24 cellular contexts compared by ENCODE assay signal in the genomic region with DNA sequence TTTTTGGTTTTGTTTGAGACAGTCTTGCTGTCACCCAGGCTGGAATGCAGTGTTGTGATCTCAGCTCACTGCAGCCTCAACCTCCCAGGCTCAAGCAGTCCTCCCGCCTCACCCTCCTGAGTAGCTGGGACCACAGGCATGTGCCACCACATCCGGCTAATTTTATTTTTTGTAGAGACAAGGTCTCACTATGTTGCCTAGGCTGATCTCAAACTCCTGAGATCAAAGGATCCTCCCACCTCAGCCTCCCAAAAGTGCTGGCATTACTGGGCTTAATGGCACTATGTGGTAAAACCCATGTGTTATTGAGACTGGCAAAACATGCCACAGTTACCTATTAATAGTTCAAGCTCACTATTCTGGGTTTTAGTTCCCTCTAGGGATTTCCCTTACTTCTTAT. TPM values are rescaled to one million over a fixed set of nuclear protein-coding genes. Genes with fewer than 3 reads are reported as not detected.
DNase-seq lines count a peak whose midpoint lies in the region; ATAC-seq lines count a peak whose summit lies in the region.
"Had no signal": no experiment of that assay in that cellular context is flagged by ENCODE, and none has a peak within 500 bp of the region (broad histone marks: within the 10 kb centered on the region; RNA-seq: fewer than 3 reads in every experiment).

No MANE protein-coding gene starts in this region.

- no peaks in the 10 kb centered on the region for H3K4me1 Mint-ChIP-seq in dendritic cell treated with granulocyte-macrophage colony-stimulating factor and Interleukin-4, amounts not matched to agents 40 ng/mL and 50 ng/mL, for 4 days (ENCODE audit: low read depth)
- H3K4me1 Mint-ChIP-seq: activated B cell treated with CpG ODN at 0.5 μM for 24 hours, IgD-negative memory B cell had no signal

- no peak overlapping the region for H3K4me3 Mint-ChIP-seq in dendritic cell treated with granulocyte-macrophage colony-stimulating factor and Interleukin-4, amounts not matched to agents 40 ng/mL and 50 ng/mL, for 4 days
- H3K4me3 Mint-ChIP-seq: activated B cell treated with CpG ODN at 0.5 μM for 24 hours; IgD-negative memory B cell; stimulated activated naive CD8-positive, alpha-beta T cell treated with anti-CD3 and anti-CD28 coated beads, Interleukin-15, Interleukin-2, amounts not matched to agents 100 ng/mL and 50 ng/mL, for 24 hours had no signal

- peak overlapping the region; percentile 39 for H3K27ac Mint-ChIP-seq in dendritic cell treated with granulocyte-macrophage colony-stimulating factor and Interleukin-4, amounts not matched to agents 40 ng/mL and 50 ng/mL, for 4 days
- H3K27ac Mint-ChIP-seq: activated B cell treated with CpG ODN at 0.5 μM for 24 hours; IgD-negative memory B cell; stimulated activated naive CD8-positive, alpha-beta T cell treated with anti-CD3 and anti-CD28 coated beads, Interleukin-15, Interleukin-2, amounts not matched to agents 100 ng/mL and 50 ng/mL, for 24 hours had no signal

- intact Hi-C loops in dendritic cell treated with granulocyte-macrophage colony-stimulating factor and Interleukin-4, amounts not matched to agents 40 ng/mL and 50 ng/mL, for 4 days (cut with micrococcal nuclease): no loop called here

- no peaks in the 10 kb centered on the region for H3K9me3 Mint-ChIP-seq in dendritic cell treated with granulocyte-macrophage colony-stimulating factor and Interleukin-4, amounts not matched to agents 40 ng/mL and 50 ng/mL, for 4 days
- H3K9me3 Mint-ChIP-seq: activated B cell treated with CpG ODN at 0.5 μM for 24 hours; IgD-negative memory B cell; stimulated activated naive CD8-positive, alpha-beta T cell treated with anti-CD3 and anti-CD28 coated beads, Interleukin-15, Interleukin-2, amounts not matched to agents 100 ng/mL and 50 ng/mL, for 24 hours had no signal

- peaks cover 60% of the 10 kb centered on the region for H3K36me3 Mint-ChIP-seq in dendritic cell treated with granulocyte-macrophage colony-stimulating factor and Interleukin-4, amounts not matched to agents 40 ng/mL and 50 ng/mL, for 4 days (ENCODE audit: low read depth)

- ATAC-seq in GM19467 (IDR thresholded peaks at IDR 0.05; ENCODE audit: unreplicated experiment) (no peak), GM18858 (IDR thresholded peaks at IDR 0.05; ENCODE audit: unreplicated experiment) (no peak)
- ATAC-seq: right lobe of liver had no signal

- peak; percentile 71 for DNase-seq in A172 (ENCODE audit: low spot score)
- DNase-seq in HK-2 (ENCODE audit: unreplicated experiment): peak; percentile 54
- DNase-seq in RPMI7951 (ENCODE audit: low read depth): peak; percentile 60
- no peak for DNase-seq in NCI-H345 (lab: John Stamatoyannopoulos, UW)
- DNase-seq in C1 segment of cervical spinal cord (lab: John Stamatoyannopoulos, UW): no peak
- DNase-seq: activated B cell treated with CpG ODN at 0.5 μM for 24 hours; activated CD4-positive, alpha-beta T cell treated with anti-CD3 and anti-CD28 coated beads, Interleukin-2, amount 50 U/mL, for 4 hours; activated CD8-positive, alpha-beta memory T cell treated with anti-CD3 and anti-CD28 coated beads, Interleukin-2, amount 50 U/mL, for 4 hours; activated naive CD4-positive, alpha-beta T cell treated with anti-CD3 and anti-CD28 coated beads, Interleukin-2, amount 50 U/mL, for 16 hours; AML-193; amygdala; caudate nucleus; dermis blood vessel endothelial cell; NCI-H187; NCI-H526 treated with DMSO at 0.1 percent for 48 hours; posterior cingulate gyrus; right lobe of liver; T-helper 9 cell; transverse colon had no signal

- H3K27me3 Mint-ChIP-seq in dendritic cell treated with granulocyte-macrophage colony-stimulating factor and Interleukin-4, amounts not matched to agents 40 ng/mL and 50 ng/mL, for 4 days: no peaks in the 10 kb centered on the region
- H3K27me3 Mint-ChIP-seq: activated B cell treated with CpG ODN at 0.5 μM for 24 hours; IgD-negative memory B cell; stimulated activated naive CD8-positive, alpha-beta T cell treated with anti-CD3 and anti-CD28 coated beads, Interleukin-15, Interleukin-2, amounts not matched to agents 100 ng/mL and 50 ng/mL, for 24 hours had no signal

RNA-seq across cellular contexts. Expression of gene KCNH3, which starts 51.2 kb away (rescaled TPM):
- total RNA-seq in A172 (2014; rRNA removed; shearing (Covaris generic)): 5.4 and 7.1 TPM in 2 replicates
- 0.20 and 0.24 TPM in 2 replicates for total RNA-seq in RPMI7951 (2014; rRNA removed; shearing (Covaris generic))
- total RNA-seq: dermis blood vessel endothelial cell had no signal

Comparison
In these comparisons a context has a peak if more than half of its experiments do, and no peak if none do; other contexts are left out.
1. DNase-seq: peak in A172 (single experiment), HK-2 (single experiment) and RPMI7951 (single experiment); none in NCI-H345 (single experiment) and C1 segment of cervical spinal cord (0 of 14).